12 cellular contexts compared by ENCODE assay signal in the genomic region with DNA sequence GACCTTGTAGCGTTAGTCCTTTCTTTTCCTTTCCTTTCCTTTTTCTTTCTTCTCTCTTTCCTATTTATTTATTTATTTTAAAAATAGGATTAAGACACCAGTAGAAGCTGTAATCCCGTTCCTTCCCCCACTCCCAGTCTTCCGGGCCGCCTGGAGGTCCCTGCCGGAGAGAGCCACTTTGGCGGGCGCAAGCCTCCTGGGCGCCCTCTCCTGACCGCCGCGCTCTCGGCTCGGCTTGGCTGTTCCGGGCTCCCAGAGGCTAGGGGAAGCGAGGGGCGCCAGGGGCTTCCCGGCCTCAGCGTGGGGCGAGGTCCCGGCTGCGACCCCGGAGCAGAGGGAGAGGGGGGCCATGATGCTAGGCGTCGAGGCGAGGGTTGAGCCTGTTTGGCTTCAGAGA. TPM values are rescaled to one million over a fixed set of nuclear protein-coding genes. Genes with fewer than 3 reads are reported as not detected.
DNase-seq lines count a peak whose midpoint lies in the region; ATAC-seq and TF ChIP-seq lines count a peak whose summit lies in the region.
"Had no signal": no experiment of that assay in that cellular context is flagged by ENCODE, and none has a peak within 500 bp of the region (broad histone marks: within the 10 kb centered on the region; RNA-seq: fewer than 3 reads in every experiment).

No MANE protein-coding gene starts in this region.

- DNase-seq in AG04449 (ENCODE audit: low read depth, low spot score) (no peak), ascending aorta (ENCODE audit: low spot score in 2 of 2) (no peak), left ventricle myocardium inferior (no peak), osteocyte (ENCODE audit: extremely low spot score, unreplicated experiment) (no peak)
- DNase-seq in NK-92 treated with Interleukin-12 subunit alpha and Interleukin-12 subunit beta, amount 100 ng/mL, for 24 hours (lab: John Stamatoyannopoulos, UW), result no peak
- DNase-seq: NCI-H1105 treated with DMSO at 0.1 percent for 48 hours, SK-N-SH had no signal

- H3K4me3 ChIP-seq in AG04449 (ENCODE audit: low read depth, low read length) (peak overlapping the region; percentile 53), ascending aorta (peak overlapping the region; percentile 57 to 81), left ventricle myocardium inferior (peak overlapping the region; percentile 81)
- H3K4me3 ChIP-seq: BLaER1 treated with 17β-estradiol and CSF1 and Interleukin-3, amounts not matched to agents 10 nM and 100 nM had no signal

- no peak overlapping the region for H3K4me3 Mint-ChIP-seq in osteocyte (ENCODE audit: unreplicated experiment)
- H3K4me3 Mint-ChIP-seq: activated T-helper 1 cell treated with anti-CD3 and anti-CD28 coated beads, Interleukin-12 subunit alpha, Interleukin-12 subunit beta, Interleukin-2, Interleukin-4 antibody, amounts not matched to agents 30 ng/mL and 10 ng/mL and 1 ng/mL, durations not matched to agents 14 hours and 24 hours and 36 hours had no signal

- no peak overlapping the region for H3K27ac Mint-ChIP-seq in osteocyte (ENCODE audit: unreplicated experiment)
- H3K27ac Mint-ChIP-seq: activated T-helper 1 cell treated with anti-CD3 and anti-CD28 coated beads, Interleukin-12 subunit alpha, Interleukin-12 subunit beta, Interleukin-2, Interleukin-4 antibody, amounts not matched to agents 30 ng/mL and 10 ng/mL and 1 ng/mL, durations not matched to agents 14 hours and 24 hours and 36 hours had no signal

- no peaks in the 10 kb centered on the region for H3K27me3 ChIP-seq in ascending aorta
- H3K27me3 ChIP-seq in left ventricle myocardium inferior (ENCODE audit: low read depth), result peaks cover 9% of the 10 kb centered on the region

- peak overlapping the region; percentile 99 for H3K27ac ChIP-seq in ascending aorta
- peak overlapping the region; percentile 96 for H3K27ac ChIP-seq in left ventricle myocardium inferior (replicated peaks)
- H3K27ac ChIP-seq: BLaER1 treated with 17β-estradiol and CSF1 and Interleukin-3, amounts not matched to agents 10 nM and 100 nM had no signal

- H3K4me1 ChIP-seq in ascending aorta, result peaks cover 3 to 4% of the 10 kb centered on the region in 2 donors
- H3K4me1 ChIP-seq in left ventricle myocardium inferior, result peaks cover 40% of the 10 kb centered on the region
- H3K4me1 ChIP-seq: BLaER1 treated with 17β-estradiol and CSF1 and Interleukin-3, amounts not matched to agents 10 nM and 100 nM had no signal

- H3K36me3 Mint-ChIP-seq in osteocyte (ENCODE audit: unreplicated experiment), result no peaks in the 10 kb centered on the region

- TF ChIP-seq CTCF in AG04449 (IDR thresholded peaks at IDR 0.05; ENCODE audit: insufficient read depth, low read length, missing control alignments) (peak; percentile 38), ascending aorta (IDR thresholded peaks at IDR 0.05) (peak in 2 of 3 experiments; percentile 39 to 48), left ventricle myocardium inferior (IDR thresholded peaks at IDR 0.05; ENCODE audit: borderline replicate concordance) (peak; percentile 8), osteocyte (IDR thresholded peaks at IDR 0.05) (peak; percentile 22)

- intact Hi-C loops in ascending aorta (cut with DNase I) (loop anchor here (5.0 to 10.0 kb wide), 3 partner anchors 52 to 1619 kb away; a partner anchor contains a TSS), left ventricle myocardium inferior (cut with micrococcal nuclease) (no loop called here)

- H3K9me3 ChIP-seq in ascending aorta (no peaks in the 10 kb centered on the region), left ventricle myocardium inferior (replicated peaks) (no peaks in the 10 kb centered on the region)
- H3K9me3 ChIP-seq: SK-N-SH had no signal

- peaks cover 69% of the 10 kb centered on the region for H3K27me3 Mint-ChIP-seq in osteocyte (ENCODE audit: unreplicated experiment)

- CTCF ChIA-PET in AG04449 (lab: Yijun Ruan, JAX), result interaction anchor here (1.3 to 2.1 kb wide), 2 partner anchors 14 to 130 kb away, joined by 3 to 10 read pairs; no protein-coding TSS in a partner anchor

- ATAC-seq in GM21526 (IDR thresholded peaks at IDR 0.05; ENCODE audit: low FRiP score, unreplicated experiment), result no peak
- no peak for ATAC-seq in GM21619 (IDR thresholded peaks at IDR 0.05; ENCODE audit: unreplicated experiment)
- ATAC-seq in HG02763 (IDR thresholded peaks at IDR 0.05; ENCODE audit: unreplicated experiment), result no peak

- POLR2A ChIA-PET in AG04449 (lab: Yijun Ruan, JAX), result interaction anchor here (1.0 to 5.8 kb wide), 4 partner anchors 8 to 417 kb away, joined by 3 to 55 read pairs (median 8); a partner anchor contains a TSS

- no peaks in the 10 kb centered on the region for H3K4me1 Mint-ChIP-seq in osteocyte (ENCODE audit: unreplicated experiment)

- no peaks in the 10 kb centered on the region for H3K36me3 ChIP-seq in ascending aorta
- peaks cover 6% of the 10 kb centered on the region for H3K36me3 ChIP-seq in left ventricle myocardium inferior
- H3K36me3 ChIP-seq: BLaER1 treated with 17β-estradiol and CSF1 and Interleukin-3, amounts not matched to agents 10 nM and 100 nM had no signal

- no peaks in the 10 kb centered on the region for H3K9me3 Mint-ChIP-seq in osteocyte (ENCODE audit: unreplicated experiment)
- H3K9me3 Mint-ChIP-seq: activated T-helper 1 cell treated with anti-CD3 and anti-CD28 coated beads, Interleukin-12 subunit alpha, Interleukin-12 subunit beta, Interleukin-2, Interleukin-4 antibody, amounts not matched to agents 30 ng/mL and 10 ng/mL and 1 ng/mL, durations not matched to agents 14 hours and 24 hours and 36 hours had no signal

RNA-seq across cellular contexts. Expression of a gene that starts 10.9 kb away (rescaled TPM):
- total RNA-seq in ascending aorta (46.7 TPM), left ventricle myocardium inferior (38.0 TPM), osteocyte (0.86 and 0.91 TPM in 2 replicates)
- total RNA-seq: activated T-helper 1 cell treated with anti-CD3 and anti-CD28 coated beads, Interleukin-12 subunit alpha, Interleukin-12 subunit beta, Interleukin-2, Interleukin-4 antibody, amounts not matched to agents 30 ng/mL and 10 ng/mL and 1 ng/mL, durations not matched to agents 14 hours and 24 hours and 36 hours had no signal

Comparison
In these comparisons a context has a peak if more than half of its experiments do, and no peak if none do; other contexts are left out.
1. RNA of a gene that starts 10.9 kb away (total RNA-seq): 46.7 TPM in ascending aorta (single experiment) and 38.0 TPM in left ventricle myocardium inferior (single experiment); 0.86 to 0.91 TPM in osteocyte; every median in the first group is over 10 times any median in the second.
2. Peak in every context shown above with its lines, with median percentiles within 50 percentile points of each other: H3K4me3 ChIP-seq and CTCF ChIP-seq.